In the genomic region with DNA sequence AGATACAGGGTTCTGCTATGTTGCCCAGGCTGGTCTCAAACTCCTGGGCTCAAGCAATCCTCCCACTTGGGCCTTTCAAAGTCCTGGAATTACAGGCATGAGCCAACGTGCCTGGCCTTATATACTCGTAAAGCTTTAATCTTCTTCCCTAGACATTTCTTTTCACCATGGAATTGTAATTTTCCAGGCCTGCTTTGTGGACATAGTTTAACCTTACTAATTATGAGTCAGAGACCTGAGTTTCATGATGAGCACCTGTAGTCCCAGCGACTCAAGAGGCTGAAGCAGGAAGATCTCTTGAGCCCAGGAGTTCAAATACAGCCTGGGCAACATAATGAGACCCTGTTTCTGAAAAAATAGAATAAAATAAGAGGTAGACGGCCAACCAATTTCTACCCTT, we compare ENCODE assay signal across 24 cellular contexts. TPM values are rescaled to one million over a fixed set of nuclear protein-coding genes. Genes with fewer than 3 reads are reported as not detected.
A peak's percentile ranks its signal among the peaks of the same experiment; 100 is the strongest.
DNase-seq lines count a peak whose midpoint lies in the region; FAIRE-seq and TF ChIP-seq lines count a peak whose summit lies in the region.
"Had no signal": no experiment of that assay in that cellular context is flagged by ENCODE, and none has a peak within 500 bp of the region (broad histone marks: within the 10 kb centered on the region; RNA-seq: fewer than 3 reads in every experiment).

No MANE protein-coding gene starts in this region.

- H3K36me3 Mint-ChIP-seq in mesothelial cell of epicardium: peaks cover 11% of the 10 kb centered on the region
- H3K36me3 Mint-ChIP-seq: memory B cell had no signal

- TF ChIP-seq CTCF in bronchial epithelial cell (IDR thresholded peaks at IDR 0.05; ENCODE audit: insufficient read depth, low read length, severe bottlenecking) (no peak), mesothelial cell of epicardium (IDR thresholded peaks at IDR 0.05; ENCODE audit: unreplicated experiment) (no peak)

- DNase-seq in NCI-H2029 (lab: John Stamatoyannopoulos, UW) (peak; percentile 31), NCI-H2029 treated with DMSO at 0.1 percent for 48 hours (lab: John Stamatoyannopoulos, UW) (no peak), HT1080 (ENCODE audit: low read depth) (peak; percentile 28), bronchial epithelial cell (ENCODE audit: low read depth) (peak; percentile 98), mesothelial cell of epicardium (ENCODE audit: low spot score in 2 of 2, unreplicated experiment in 2 of 2) (no peak), GF-D8 (lab: John Stamatoyannopoulos, UW) (no peak), UCSD-AML1 (lab: John Stamatoyannopoulos, UW; ENCODE audit: unreplicated experiment) (no peak), cerebellar cortex (ENCODE audit: low spot score) (no peak)
- DNase-seq: activated CD4-positive, alpha-beta memory T cell treated with anti-CD3 and anti-CD28 coated beads, Interleukin-2, amount 10 ng/mL, durations not matched to agents 7 days and 5 days; activated T-cell treated with anti-CD3 and anti-CD28 coated beads, Interleukin-2, amount 50 U/mL, for 48 hours; GDM1; heart right ventricle; HFFc6; Kasumi-1; psoas muscle; SHP77; stimulated activated CD4-positive, alpha-beta T cell treated with anti-CD3 and anti-CD28 coated beads, Interleukin-12 subunit alpha, Interleukin-12 subunit beta, amount 100 ng/mL, for 4 hours; T-cell; thyroid gland had no signal

- no peaks in the 10 kb centered on the region for H3K9me3 Mint-ChIP-seq in mesothelial cell of epicardium
- H3K9me3 Mint-ChIP-seq: activated CD4-positive, alpha-beta memory T cell treated with anti-CD3 and anti-CD28 coated beads, Interleukin-2, amount 10 ng/mL, durations not matched to agents 7 days and 5 days; HFFc6; memory B cell; nephron; T-cell had no signal

- H3K4me3 ChIP-seq in bronchial epithelial cell (ENCODE audit: low read depth, low read length): no peak overlapping the region
- H3K4me3 ChIP-seq: BLaER1 treated with 17β-estradiol and CSF1 and Interleukin-3, amounts not matched to agents 10 nM and 100 nM; GM12878; heart right ventricle; psoas muscle; thyroid gland had no signal

- FAIRE-seq in bronchial epithelial cell (lab: Jason Lieb, UNC): no peak
- FAIRE-seq: GM12878, HTR-8/SVneo had no signal

- H3K27me3 Mint-ChIP-seq in mesothelial cell of epicardium (ENCODE audit: low read depth): no peaks in the 10 kb centered on the region
- H3K27me3 Mint-ChIP-seq: activated CD4-positive, alpha-beta memory T cell treated with anti-CD3 and anti-CD28 coated beads, Interleukin-2, amount 10 ng/mL, durations not matched to agents 7 days and 5 days; memory B cell; T-cell had no signal

- H3K4me1 Mint-ChIP-seq in mesothelial cell of epicardium: peaks cover 18% of the 10 kb centered on the region
- H3K4me1 Mint-ChIP-seq: memory B cell, nephron had no signal

- H3K36me3 ChIP-seq in bronchial epithelial cell (ENCODE audit: control insufficient read depth, insufficient read depth, low read length): peaks cover 3% of the 10 kb centered on the region
- H3K36me3 ChIP-seq: BLaER1 treated with 17β-estradiol and CSF1 and Interleukin-3, amounts not matched to agents 10 nM and 100 nM; heart right ventricle; thyroid gland had no signal

- no peaks in the 10 kb centered on the region for H3K27me3 ChIP-seq in bronchial epithelial cell (ENCODE audit: control insufficient read depth, insufficient read depth, low read length)
- H3K27me3 ChIP-seq: BLaER1 treated with 17β-estradiol and CSF1 and Interleukin-3, amounts not matched to agents 10 nM and 100 nM; heart right ventricle; thyroid gland had no signal

- peak overlapping the region; percentile 9 for H3K27ac Mint-ChIP-seq in mesothelial cell of epicardium
- H3K27ac Mint-ChIP-seq: activated CD4-positive, alpha-beta memory T cell treated with anti-CD3 and anti-CD28 coated beads, Interleukin-2, amount 10 ng/mL, durations not matched to agents 7 days and 5 days; HFFc6; memory B cell; T-cell had no signal

- H3K4me3 Mint-ChIP-seq in mesothelial cell of epicardium: no peak overlapping the region
- H3K4me3 Mint-ChIP-seq: activated CD4-positive, alpha-beta memory T cell treated with anti-CD3 and anti-CD28 coated beads, Interleukin-2, amount 10 ng/mL, durations not matched to agents 7 days and 5 days; HFFc6; memory B cell; nephron; T-cell had no signal

RNA-seq across cellular contexts. Expression of gene PATJ, which starts 12.3 kb away (rescaled TPM):
- 1.1 and 1.5 TPM in 2 replicates for total RNA-seq in HT1080 (2014; rRNA removed; shearing (Covaris generic))
- polyA plus RNA-seq in HT1080 (2015; cell fraction: cytosol; rRNA removed): 1.7 and 2.8 TPM in 2 replicates
- polyA plus RNA-seq in HT1080 (2015; cell fraction: nucleus; rRNA removed): 4.2 and 4.6 TPM in 2 replicates
- 46.6 and 71.8 TPM in 2 replicates for total RNA-seq in bronchial epithelial cell
- 118 to 129 TPM (median 120 TPM) in 3 replicates for total RNA-seq in mesothelial cell of epicardium

RNA-seq across cellular contexts. Expression of gene TM2D1, which starts 29.6 kb away (rescaled TPM):
- total RNA-seq in HT1080 (2014; rRNA removed; shearing (Covaris generic)): 57.0 and 79.4 TPM in 2 replicates
- 95.5 and 99.5 TPM in 2 replicates for polyA plus RNA-seq in HT1080 (2015; cell fraction: cytosol; rRNA removed)
- 58.7 and 60.1 TPM in 2 replicates for polyA plus RNA-seq in HT1080 (2015; cell fraction: nucleus; rRNA removed)
- total RNA-seq in bronchial epithelial cell: 45.4 and 45.5 TPM in 2 replicates
- 55.5 to 62.4 TPM (median 55.5 TPM) in 3 replicates for total RNA-seq in mesothelial cell of epicardium

Comparison
In these comparisons a context has a peak if more than half of its experiments do, and no peak if none do; other contexts are left out.
1. DNase-seq: peak in NCI-H2029 (single experiment), HT1080 (single experiment) and bronchial epithelial cell (single experiment); none in NCI-H2029 treated with DMSO at 0.1 percent for 48 hours (single experiment), mesothelial cell of epicardium (0 of 2), GF-D8 (single experiment), UCSD-AML1 (single experiment) and cerebellar cortex (single experiment).
2. RNA of gene PATJ, which starts 12.3 kb away (total RNA-seq): 118 to 129 TPM in mesothelial cell of epicardium and 46.6 to 71.8 TPM in bronchial epithelial cell; 1.1 to 1.5 TPM in HT1080; every median in the first group is over 10 times any median in the second.